Comparison of ENCODE assay signal across 13 cellular contexts in the genomic region with DNA sequence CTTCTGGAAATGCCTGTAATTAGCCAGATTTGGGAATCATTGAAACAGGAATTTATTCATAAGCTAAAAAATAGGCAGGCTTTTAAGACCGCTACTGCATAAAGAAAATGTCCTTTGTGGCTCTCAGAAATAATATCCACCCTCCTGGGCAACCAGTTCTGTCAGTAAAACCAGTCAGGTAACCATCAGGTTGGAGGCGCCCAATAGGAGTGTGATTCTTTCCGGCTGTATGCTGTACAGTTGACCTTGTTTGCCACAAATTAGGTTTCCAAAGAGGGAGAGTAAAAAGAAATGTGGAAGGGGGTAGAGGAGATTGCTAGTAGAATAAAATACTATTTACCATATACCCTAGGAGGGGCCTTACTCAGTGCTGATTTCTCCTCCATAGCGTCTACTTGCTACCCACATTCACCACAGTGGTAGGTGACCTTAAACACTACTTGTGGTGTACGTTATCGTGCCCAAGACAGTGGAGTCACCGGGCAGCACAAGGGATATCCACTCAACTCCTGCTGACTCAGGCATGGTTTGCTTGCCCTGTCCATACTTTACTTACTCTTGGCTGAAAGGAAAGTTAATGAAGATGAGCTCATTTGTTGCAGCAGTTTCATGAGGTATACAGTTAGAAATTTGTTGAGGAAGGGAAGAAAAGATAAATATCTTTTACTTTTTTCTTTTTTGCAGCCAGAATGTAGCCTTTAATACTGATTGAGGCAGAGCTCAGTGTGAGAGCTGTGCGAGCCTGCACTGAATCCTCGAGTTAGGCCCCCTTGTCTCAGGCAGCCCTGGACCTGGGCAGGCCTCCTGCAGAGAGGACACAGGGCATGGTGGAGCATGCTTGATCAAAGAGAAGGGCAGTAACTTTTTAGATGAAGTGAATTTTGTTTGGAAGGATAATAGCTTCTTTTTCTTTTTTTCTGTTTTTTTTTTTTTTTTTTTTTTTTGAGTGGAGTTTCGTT.
DNase-seq lines count a peak whose midpoint lies in the region; ATAC-seq, FAIRE-seq and TF ChIP-seq lines count a peak whose summit lies in the region.
"Had no signal": no experiment of that assay in that cellular context is flagged by ENCODE, and none has a peak within 500 bp of the region (broad histone marks: within the 10 kb centered on the region; RNA-seq: fewer than 3 reads in every experiment).

No MANE protein-coding gene starts in this region.

- CTCF ChIA-PET in K562 (lab: Yijun Ruan, JAX; ENCODE audit: low intra/inter-chr PET ratio): no interaction called here

- no peak for TF ChIP-seq RAD21 in K562 (CRISPR knock-in tag; conservative IDR thresholded peaks at IDR 0.05 in 1 of 2, IDR thresholded peaks at IDR 0.05 in 1 of 2)

- H3K27ac Mint-ChIP-seq in HFFc6: peak overlapping the region; percentile 90

- H2AFZ ChIP-seq in K562 (ENCODE audit: low read depth, low read length) (peak overlapping the region; percentile 20; the same call in 1 of the 2 replicates), hepatocyte (no peak overlapping the region)

- peak; percentile 73 for ATAC-seq in K562
- ATAC-seq in HG02623 (IDR thresholded peaks at IDR 0.05; ENCODE audit: unreplicated experiment): no peak
- ATAC-seq in GM19351 (IDR thresholded peaks at IDR 0.05; ENCODE audit: unreplicated experiment): no peak

- no peak for TF ChIP-seq EP300 in K562 (IDR thresholded peaks at IDR 0.05; ENCODE audit: low read length)

- peak overlapping the region in 1 of 2 experiments; percentile 70; a peak in 2 of 4 replicates for H3K9ac ChIP-seq in K562 (ENCODE audit: insufficient read depth in 1 of 2, low read depth in 2 of 2, low read length in 2 of 2)
- H3K9ac ChIP-seq: BLaER1 had no signal

- H3K27me3 ChIP-seq in K562 (ENCODE audit: control insufficient read depth in 2 of 2, insufficient read depth in 2 of 2, low read length in 2 of 2) (no peaks in the 10 kb centered on the region), hepatocyte (no peaks in the 10 kb centered on the region)
- H3K27me3 ChIP-seq: BLaER1, right atrium auricular region had no signal

- POLR2A ChIA-PET in K562 (lab: Yijun Ruan, JAX): interaction anchor here (0.9 to 1.2 kb wide), 3 partner anchors 16 to 39 kb away, joined by 3 to 4 read pairs (median 3); no protein-coding TSS in a partner anchor

- no TSS peak for BruUV-seq in K562 (replicated peaks; lab: Mats Ljungman, UMichigan)

- WGBS in K562 (ENCODE audit: insufficient coverage, low coverage, missing lambda C conversion rate): 48% methylated on average over 9 of the region's 10 CpGs
- 89 to 98% methylated on average over 4 of the region's 10 CpGs for WGBS in mesodermal cell (ENCODE audit: insufficient coverage in 2 of 2), 2 experiments
- 83% methylated on average over 10 of the region's 10 CpGs for WGBS in hepatocyte (ENCODE audit: low lambda C conversion rate, missing lambda C conversion rate)

- H3K9me3 Mint-ChIP-seq in HFFc6: no peaks in the 10 kb centered on the region
- H3K9me3 Mint-ChIP-seq: central memory CD8-positive, alpha-beta T cell had no signal

- H3K4me3 ChIP-seq in K562 (no peak overlapping the region), mesodermal cell (ENCODE audit: extremely low read depth, insufficient read depth, low read length, poor library complexity, severe bottlenecking) (no peak overlapping the region), hepatocyte (no peak overlapping the region)
- H3K4me3 ChIP-seq: BLaER1, right atrium auricular region had no signal

- H3K9me1 ChIP-seq in K562 (ENCODE audit: control insufficient read depth, insufficient read depth, low read length): no peaks in the 10 kb centered on the region

- peak overlapping the region; percentile 6; the same call in 1 of the 2 replicates for H3K4me2 ChIP-seq in K562 (ENCODE audit: insufficient read depth, low read length)
- H3K4me2 ChIP-seq in hepatocyte: no peak overlapping the region

- no peak for TF ChIP-seq POLR2A in K562 (conservative IDR thresholded peaks at IDR 0.05)

- peaks cover 5% of the 10 kb centered on the region for H3K4me1 Mint-ChIP-seq in HFFc6 (ENCODE audit: low read depth)
- H3K4me1 Mint-ChIP-seq: central memory CD8-positive, alpha-beta T cell had no signal

- H3K4me1 ChIP-seq in K562 (replicated peaks in 1 of 2; ENCODE audit: control insufficient read depth in 2 of 2, insufficient read depth in 2 of 2, low read length in 2 of 2): peaks cover 0 to 13% of the 10 kb centered on the region in 2 experiments; a peak in 4 of 5 replicates
- H3K4me1 ChIP-seq in mesodermal cell (ENCODE audit: control insufficient read depth, insufficient read depth, low read length, poor library complexity, severe bottlenecking): peaks cover 10% of the 10 kb centered on the region
- no peaks in the 10 kb centered on the region for H3K4me1 ChIP-seq in hepatocyte (ENCODE audit: insufficient read depth)
- H3K4me1 ChIP-seq: right atrium auricular region had no signal

- H3K27me3 Mint-ChIP-seq in HFFc6 (ENCODE audit: insufficient read depth): no peaks in the 10 kb centered on the region
- H3K27me3 Mint-ChIP-seq: central memory CD8-positive, alpha-beta T cell had no signal

- peak overlapping the region; percentile 58 for H3K4me3 Mint-ChIP-seq in HFFc6
- H3K4me3 Mint-ChIP-seq: central memory CD8-positive, alpha-beta T cell had no signal

- no peaks in the 10 kb centered on the region for H3K9me2 ChIP-seq in hepatocyte (replicated peaks; ENCODE audit: insufficient read depth)

- in situ Hi-C loops in K562 (cut with MboI): no loop called here

- H3K36me3 ChIP-seq in K562 (ENCODE audit: control insufficient read depth, insufficient read depth, low read length) (peaks cover 2% of the 10 kb centered on the region; the same call in 1 of the 3 replicates), mesodermal cell (ENCODE audit: control insufficient read depth, insufficient read depth, low read length) (peaks cover 17% of the 10 kb centered on the region), hepatocyte (replicated peaks; ENCODE audit: insufficient read depth, low read depth) (no peaks in the 10 kb centered on the region)
- H3K36me3 ChIP-seq: right atrium auricular region had no signal

- DNase-seq in A172 (ENCODE audit: low spot score) (peak; percentile 71), HFFc6 (peak; percentile 90), K562 (ENCODE audit: extremely low read depth in 1 of 4, low spot score in 3 of 4) (peak in 1 of 4 experiments; percentile 38), hepatocyte (ENCODE audit: low spot score) (no peak)
- DNase-seq in activated CD4-positive, CD25-positive, alpha-beta regulatory T cell (lab: John Stamatoyannopoulos, UW): no peak
- DNase-seq: activated CD8-positive, alpha-beta memory T cell treated with anti-CD3 and anti-CD28 coated beads for 24 hours; NCI-H1092 treated with DMSO at 0.1 percent for 48 hours had no signal

- H3K27ac ChIP-seq in K562 (ENCODE audit: extremely low read depth, low read depth, low read length) (peak overlapping the region; percentile 20; the same call in 2 of the 3 replicates), mesodermal cell (ENCODE audit: low read depth, low read length, severe bottlenecking) (peak overlapping the region; percentile 10), hepatocyte (no peak overlapping the region)
- H3K27ac ChIP-seq: BLaER1, right atrium auricular region had no signal

- no peaks in the 10 kb centered on the region for H3K9me3 ChIP-seq in K562 (replicated peaks; ENCODE audit: control insufficient read depth, insufficient read depth, low read depth, low read length)
- no peaks in the 10 kb centered on the region for H3K9me3 ChIP-seq in mesodermal cell (ENCODE audit: control insufficient read depth, low read length)
- no peaks in the 10 kb centered on the region for H3K9me3 ChIP-seq in hepatocyte (ENCODE audit: low read depth)
- H3K9me3 ChIP-seq: right atrium auricular region had no signal

- TF ChIP-seq CTCF in HFFc6 (IDR thresholded peaks at IDR 0.05) (no peak), K562 (IDR thresholded peaks at IDR 0.05 in 2 of 3, conservative IDR thresholded peaks at IDR 0.05 in 1 of 3; ENCODE audit: insufficient read depth in 2 of 3, low read depth in 1 of 3, low read length in 3 of 3) (no peak), hepatocyte (IDR thresholded peaks at IDR 0.05; ENCODE audit: poor library complexity) (no peak)

- H3K36me3 Mint-ChIP-seq in HFFc6 (ENCODE audit: low read depth): no peaks in the 10 kb centered on the region

- peak; percentile 37 for FAIRE-seq in K562 (lab: Jason Lieb, UNC)

- peaks cover 29% of the 10 kb centered on the region for H3K79me2 ChIP-seq in K562 (ENCODE audit: control insufficient read depth, insufficient read depth, low read length)
- peaks cover 87% of the 10 kb centered on the region for H3K79me2 ChIP-seq in hepatocyte

- H4K20me1 ChIP-seq in K562 (replicated peaks; ENCODE audit: control insufficient read depth, insufficient read depth, low read length) (no peaks in the 10 kb centered on the region), hepatocyte (ENCODE audit: insufficient read depth, poor library complexity, severe bottlenecking) (peaks cover 2% of the 10 kb centered on the region)

- intact Hi-C loops in K562 (cut with micrococcal nuclease): no loop called here

TF ChIP-seq in K562, 482 proteins besides CTCF, POLR2A, EP300 and RAD21 (continues in another document):
- TF ChIP-seq, protein P1, sequence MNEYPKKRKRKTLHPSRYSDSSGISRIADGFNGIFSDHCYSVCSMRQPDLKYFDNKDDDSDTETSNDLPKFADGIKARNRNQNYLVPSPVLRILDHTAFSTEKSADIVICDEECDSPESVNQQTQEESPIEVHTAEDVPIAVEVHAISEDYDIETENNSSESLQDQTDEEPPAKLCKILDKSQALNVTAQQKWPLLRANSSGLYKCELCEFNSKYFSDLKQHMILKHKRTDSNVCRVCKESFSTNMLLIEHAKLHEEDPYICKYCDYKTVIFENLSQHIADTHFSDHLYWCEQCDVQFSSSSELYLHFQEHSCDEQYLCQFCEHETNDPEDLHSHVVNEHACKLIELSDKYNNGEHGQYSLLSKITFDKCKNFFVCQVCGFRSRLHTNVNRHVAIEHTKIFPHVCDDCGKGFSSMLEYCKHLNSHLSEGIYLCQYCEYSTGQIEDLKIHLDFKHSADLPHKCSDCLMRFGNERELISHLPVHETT (CRISPR knock-in tag; conservative IDR thresholded peaks at IDR 0.05 in 1 of 2, IDR thresholded peaks at IDR 0.05 in 1 of 2): no peak
- TF ChIP-seq ZBTB7A (IDR thresholded peaks at IDR 0.05; ENCODE audit: borderline replicate concordance, control insufficient read depth, low read depth, low read length): no peak
- TF ChIP-seq ZC3H11A (IDR thresholded peaks at IDR 0.05; ENCODE audit: low read depth, low read length): no peak
- no peak for TF ChIP-seq SP2 (IDR thresholded peaks at IDR 0.05; ENCODE audit: extremely low read depth, low read depth, low read length, poor library complexity, severe bottlenecking)

Comparison
In these comparisons a context has a peak if more than half of its experiments do, and no peak if none do; other contexts are left out.
1. DNase-seq: peak in A172 (single experiment) and HFFc6 (single experiment); none in activated CD4-positive, CD25-positive, alpha-beta regulatory T cell (0 of 4) and hepatocyte (single experiment).